In the genomic region with DNA sequence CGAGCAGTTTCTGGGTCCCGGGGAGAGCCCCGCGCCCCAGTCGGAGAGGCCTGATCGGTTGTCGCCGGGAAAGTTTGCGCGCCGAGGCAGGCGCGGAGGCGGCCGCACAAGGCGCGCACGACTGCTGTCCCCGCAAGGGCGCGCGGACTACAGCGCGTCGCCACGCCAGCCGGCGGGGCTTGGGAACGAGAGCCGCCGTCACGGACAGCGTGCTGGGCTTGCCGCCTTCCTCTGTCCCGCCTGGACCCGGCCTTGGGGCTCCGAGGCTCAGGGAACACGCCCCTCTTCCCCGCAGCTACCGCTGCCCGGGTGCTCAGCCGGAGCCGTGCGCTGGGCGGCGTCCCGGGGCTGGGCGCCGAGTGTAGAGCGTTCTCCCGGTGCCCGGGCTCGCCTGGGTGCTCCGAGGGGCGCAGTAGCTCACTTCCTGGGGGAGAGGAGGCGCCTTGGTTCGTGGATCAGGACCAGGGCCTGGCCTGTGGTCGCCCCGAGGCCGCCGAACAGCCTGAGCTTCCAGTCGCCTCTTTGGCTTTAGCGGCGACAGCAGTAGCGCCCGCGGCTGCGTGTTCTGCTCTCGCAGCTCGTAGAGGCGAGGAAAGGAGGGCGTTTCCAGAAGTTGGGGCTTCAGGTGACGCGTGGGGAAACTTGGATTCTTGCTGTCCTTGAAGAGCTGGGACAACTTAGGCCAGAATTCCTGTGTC, we compare ENCODE assay signal across 8 cellular contexts. TPM values are rescaled to one million over a fixed set of nuclear protein-coding genes. Genes with fewer than 3 reads are reported as not detected.
DNase-seq lines count a peak whose midpoint lies in the region; ATAC-seq and TF ChIP-seq lines count a peak whose summit lies in the region.

No MANE protein-coding gene starts in this region.

- no peak overlapping the region for H3K27ac ChIP-seq in HUES48 (ENCODE audit: low read depth, low read length)
- H3K27ac ChIP-seq in WERI-Rb-1: peak overlapping the region; percentile 69
- H3K27ac ChIP-seq in colonic mucosa: peak overlapping the region; percentile 66

- peak; percentile 80 for ATAC-seq in left colon
- ATAC-seq in GM18867 (IDR thresholded peaks at IDR 0.05; ENCODE audit: unreplicated experiment): no peak

- H3K9me3 ChIP-seq in HUES48 (ENCODE audit: control insufficient read depth, insufficient read depth, low read length): no peaks in the 10 kb centered on the region
- H3K9me3 ChIP-seq in WERI-Rb-1 (ENCODE audit: severe bottlenecking): no peaks in the 10 kb centered on the region
- no peaks in the 10 kb centered on the region for H3K9me3 ChIP-seq in colonic mucosa

- peak; percentile 26 for DNase-seq in CD1c-positive myeloid dendritic cell (ENCODE audit: extremely low spot score)
- DNase-seq in WERI-Rb-1: peak; percentile 64
- peak; percentile 64 for DNase-seq in colonic mucosa
- peak; percentile 43 to 70 for DNase-seq in left colon
- DNase-seq in stimulated activated CD4-positive, alpha-beta T cell treated with anti-CD3 and anti-CD28 coated beads, Interleukin-12 subunit alpha, Interleukin-12 subunit beta, amount 100 ng/mL, for 48 hours (ENCODE audit: low read depth in 2 of 3, low spot score in 1 of 3): peak; percentile 1 to 26 (median 7)
- no peak for DNase-seq in dedifferentiated amniotic fluid mesenchymal stem cell (ENCODE audit: extremely low spot score)

- peak overlapping the region; percentile 99 for H3K4me3 ChIP-seq in HUES48 (ENCODE audit: low read depth, low read length)
- peak overlapping the region; percentile 99 for H3K4me3 ChIP-seq in WERI-Rb-1 (ENCODE audit: low read depth, low read length)
- H3K4me3 ChIP-seq in colonic mucosa: peak overlapping the region; percentile 99

- H3K9ac ChIP-seq in HUES48 (ENCODE audit: low read depth, low read length) (peak overlapping the region; percentile 10; the same call in 1 of the 2 replicates), colonic mucosa (ENCODE audit: low read depth in 2 of 2, low read length in 2 of 2) (peak overlapping the region; percentile 78 to 79)

- H3K4me1 ChIP-seq in HUES48 (ENCODE audit: control insufficient read depth, insufficient read depth, low read length): peaks cover 11% of the 10 kb centered on the region
- H3K4me1 ChIP-seq in colonic mucosa: no peaks in the 10 kb centered on the region

- TF ChIP-seq CTCF in WERI-Rb-1 (IDR thresholded peaks at IDR 0.05; ENCODE audit: low read depth, low read length) (peak; percentile 47; the same call in 1 of the 2 replicates), colonic mucosa (IDR thresholded peaks at IDR 0.05) (peak; percentile 31)

- peaks cover 24% of the 10 kb centered on the region for H3K27me3 ChIP-seq in HUES48 (ENCODE audit: control insufficient read depth, insufficient read depth, low read length)
- H3K27me3 ChIP-seq in WERI-Rb-1 (ENCODE audit: insufficient read depth, low read depth, severe bottlenecking): no peaks in the 10 kb centered on the region
- H3K27me3 ChIP-seq in colonic mucosa: no peaks in the 10 kb centered on the region

- H3K36me3 ChIP-seq in HUES48 (ENCODE audit: control insufficient read depth, insufficient read depth, low read length) (no peaks in the 10 kb centered on the region), WERI-Rb-1 (no peaks in the 10 kb centered on the region; the same call in none of the 2 replicates), colonic mucosa (no peaks in the 10 kb centered on the region)

- intact Hi-C loops in colonic mucosa (cut with DNase I) (loop anchor here (5.0 to 10.0 kb wide), 3 partner anchors 153 to 353 kb away; no protein-coding TSS in a partner anchor), left colon (cut with DNase I, micrococcal nuclease) (no loop called here)

RNA-seq across cellular contexts. Expression of gene TLN2, which starts 1.4 kb away (rescaled TPM):
- total RNA-seq in colonic mucosa: 10 to 100 TPM; 34.7 to 71.6 TPM
- 10 to 100 TPM; 38.5 to 67.9 TPM for total RNA-seq in left colon
